Comparison of ENCODE assay signal across 25 cellular contexts in the genomic region with DNA sequence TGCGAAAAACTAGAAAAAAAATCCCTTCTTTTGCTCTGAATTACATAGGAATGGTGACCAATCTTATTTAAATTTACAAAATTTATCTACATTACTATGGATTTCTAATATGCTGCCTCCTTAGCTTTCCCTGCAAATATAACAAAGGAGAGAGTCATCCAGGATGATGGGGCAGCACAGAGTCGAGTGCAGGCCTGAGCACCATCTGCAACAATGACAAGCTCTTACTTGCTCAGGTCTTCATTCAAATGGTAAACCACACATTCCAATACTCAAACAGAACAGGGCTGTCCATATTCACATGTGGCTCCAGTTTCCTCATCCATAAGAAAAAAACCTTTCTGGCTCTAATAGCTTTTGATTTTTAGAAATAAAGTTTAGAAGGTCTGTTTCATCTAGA. TPM values are rescaled to one million over a fixed set of nuclear protein-coding genes. Genes with fewer than 3 reads are reported as not detected.
DNase-seq lines count a peak whose midpoint lies in the region; ATAC-seq and TF ChIP-seq lines count a peak whose summit lies in the region.
"Had no signal": no experiment of that assay in that cellular context is flagged by ENCODE, and none has a peak within 500 bp of the region (broad histone marks: within the 10 kb centered on the region; RNA-seq: fewer than 3 reads in every experiment).

No MANE protein-coding gene starts in this region.

- H3K27me3 ChIP-seq in HAP-1 (ENCODE audit: low read depth), result no peaks in the 10 kb centered on the region
- H3K27me3 ChIP-seq in RWPE2 (ENCODE audit: insufficient read depth, poor library complexity, severe bottlenecking), result no peaks in the 10 kb centered on the region

- H3K4me1 Mint-ChIP-seq in type B pancreatic cell (ENCODE audit: unreplicated experiment), result no peaks in the 10 kb centered on the region
- H3K4me1 Mint-ChIP-seq: B cell; CD14-positive monocyte; CD8-positive, alpha-beta memory T cell had no signal

- H3K36me3 ChIP-seq in HAP-1 (replicated peaks) (no peaks in the 10 kb centered on the region), RWPE2 (ENCODE audit: low read depth) (no peaks in the 10 kb centered on the region)

- H3K4me3 ChIP-seq in HAP-1 (no peak overlapping the region), RWPE2 (ENCODE audit: severe bottlenecking) (no peak overlapping the region)
- H3K4me3 ChIP-seq: GM12878, PC-9 had no signal

- in situ Hi-C loops in HAP-1 (cut with MboI; ENCODE audit: low sequenced_read_pairs), result no loop called here

- intact Hi-C loops in Right ventricle myocardium inferior (cut with DNase I), result no loop called here

- DNase-seq in HAP-1 (ENCODE audit: low spot score in 2 of 2), result peak; percentile 77 to 96
- DNase-seq in RWPE2 (ENCODE audit: low spot score), result peak; percentile 82
- peak; percentile 81 for DNase-seq in epithelial cell of prostate (ENCODE audit: low read depth, low spot score)
- DNase-seq in iPS-NIHi11 (ENCODE audit: low spot score), result peak; percentile 53
- DNase-seq in NCI-H2171 (lab: John Stamatoyannopoulos, UW), result no peak
- no peak for DNase-seq in C1 segment of cervical spinal cord (lab: John Stamatoyannopoulos, UW)
- no peak for DNase-seq in Right ventricle myocardium inferior (ENCODE audit: missing footprints)
- no peak for DNase-seq in type B pancreatic cell (ENCODE audit: extremely low spot score, unreplicated experiment)
- DNase-seq: CD8-positive, alpha-beta memory T cell; DMS 273 treated with DMSO at 0.1 percent for 48 hours; DMS79; EL; GDM1; HFFc6; NCI-H1092 treated with DMSO at 0.1 percent for 48 hours; NCI-H1436; NCI-H187 treated with DMSO at 0.1 percent for 48 hours; NCI-H524; NCI-H748 treated with DMSO at 0.1 percent for 48 hours; PC-9; SHP77 treated with DMSO at 0.1 percent for 48 hours; T-helper 1 cell had no signal

- peak overlapping the region; percentile 69 for H3K27ac ChIP-seq in RWPE2 (ENCODE audit: poor library complexity, severe bottlenecking)
- peak overlapping the region; percentile 66 for H3K27ac ChIP-seq in epithelial cell of prostate
- H3K27ac ChIP-seq: PC-9 had no signal

- peak; percentile 99 for ATAC-seq in RWPE2 (ENCODE audit: low read depth)
- no peak for ATAC-seq in Right ventricle myocardium inferior
- ATAC-seq: GM12878 had no signal

- H3K9me3 ChIP-seq in HAP-1 (0 out of 2 replicates have a peak, but pooled peaks cover 3% of the 10 kb centered on the region), RWPE2 (ENCODE audit: severe bottlenecking) (no peaks in the 10 kb centered on the region)

- H3K4me3 Mint-ChIP-seq in type B pancreatic cell, result no peak overlapping the region
- H3K4me3 Mint-ChIP-seq: B cell; CD14-positive monocyte; CD8-positive, alpha-beta memory T cell; HFFc6 had no signal

- H3K36me3 Mint-ChIP-seq in type B pancreatic cell, result no peaks in the 10 kb centered on the region
- H3K36me3 Mint-ChIP-seq: CD14-positive monocyte; CD8-positive, alpha-beta memory T cell had no signal

- no peaks in the 10 kb centered on the region for H3K9me3 Mint-ChIP-seq in type B pancreatic cell
- H3K9me3 Mint-ChIP-seq: CD8-positive, alpha-beta memory T cell had no signal

- H3K27me3 Mint-ChIP-seq in type B pancreatic cell, result peaks cover 3% of the 10 kb centered on the region

- H3K4me1 ChIP-seq in HAP-1 (peaks cover 27% of the 10 kb centered on the region), RWPE2 (ENCODE audit: insufficient read depth, poor library complexity, severe bottlenecking) (peaks cover 14% of the 10 kb centered on the region)

- TF ChIP-seq CTCF in RWPE2 (IDR thresholded peaks at IDR 0.05; ENCODE audit: poor library complexity, severe bottlenecking) (no peak), type B pancreatic cell (conservative IDR thresholded peaks at IDR 0.05) (no peak)

- H3K27ac Mint-ChIP-seq in type B pancreatic cell, result no peak overlapping the region
- H3K27ac Mint-ChIP-seq: B cell; CD14-positive monocyte; CD8-positive, alpha-beta memory T cell; HFFc6 had no signal

RNA-seq across cellular contexts. Expression of a gene that starts 33.5 kb away (rescaled TPM):
- total RNA-seq in Right ventricle myocardium inferior, result 6.0 TPM
- 20.2 and 27.8 TPM in 2 replicates for total RNA-seq in type B pancreatic cell (ENCODE audit: low replicate concordance)

Comparison
In these comparisons a context has a peak if more than half of its experiments do, and no peak if none do; other contexts are left out.
1. DNase-seq: peak in HAP-1 (2 of 2), RWPE2 (single experiment), epithelial cell of prostate (single experiment) and iPS-NIHi11 (single experiment); none in NCI-H2171 (single experiment), C1 segment of cervical spinal cord (0 of 14), Right ventricle myocardium inferior (single experiment) and type B pancreatic cell (single experiment).